In the genomic region with DNA sequence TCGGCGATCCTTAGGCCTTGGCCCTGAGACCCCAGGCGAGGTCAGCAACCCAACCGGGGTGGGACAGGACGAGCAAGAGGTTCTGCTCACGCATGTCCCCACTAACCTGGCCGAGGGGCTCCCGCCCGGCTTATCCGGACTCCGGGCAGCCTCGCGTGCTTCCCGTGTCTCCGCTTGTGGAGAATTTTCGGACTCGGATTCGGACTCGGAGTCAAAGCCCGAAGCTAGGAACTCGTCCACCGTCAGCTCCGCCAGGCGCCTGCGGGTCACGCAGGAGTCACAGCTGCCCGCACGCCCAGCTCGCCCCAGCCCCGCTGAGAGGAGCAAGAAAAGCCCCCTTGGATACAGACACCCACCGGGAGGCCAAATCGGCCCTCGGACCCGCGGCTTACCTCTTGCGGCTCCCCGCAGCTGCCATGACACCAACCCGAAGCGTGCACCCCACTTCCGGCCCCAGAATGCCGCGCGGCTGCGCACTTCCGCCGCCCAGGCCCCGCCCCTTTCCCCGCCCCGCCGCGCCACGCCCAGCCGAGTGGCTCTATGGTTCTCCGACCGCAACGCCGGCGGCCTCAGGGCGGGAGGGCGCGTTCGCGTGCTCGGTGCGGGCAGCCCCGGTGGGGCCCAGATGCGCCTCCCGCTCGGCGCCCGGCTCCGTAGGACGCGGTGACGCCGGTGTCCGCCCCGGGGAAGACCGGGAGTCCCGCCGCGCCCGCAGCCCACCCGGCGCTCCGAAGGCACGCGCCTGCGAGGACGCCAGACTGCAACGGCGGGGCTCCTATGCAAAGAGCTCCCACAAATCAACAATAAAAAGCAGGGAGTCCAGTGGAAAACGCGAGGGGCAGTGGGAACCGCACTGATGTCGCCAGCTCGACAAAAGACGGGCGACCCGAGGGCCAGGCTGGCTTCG, we compare ENCODE assay signal across 1 cellular context.
TF ChIP-seq lines count a peak whose summit lies in the region.

A gene (minus strand): TSS at position 434 of the 907 bp plus-strand sequence. CDS start 16 bp downstream, at position 418.

TF ChIP-seq in HepG2, 621 proteins besides CTCF, POLR2A, EP300 and RAD21 (continued from another document and continues in another):
- TF ChIP-seq, protein P1, sequence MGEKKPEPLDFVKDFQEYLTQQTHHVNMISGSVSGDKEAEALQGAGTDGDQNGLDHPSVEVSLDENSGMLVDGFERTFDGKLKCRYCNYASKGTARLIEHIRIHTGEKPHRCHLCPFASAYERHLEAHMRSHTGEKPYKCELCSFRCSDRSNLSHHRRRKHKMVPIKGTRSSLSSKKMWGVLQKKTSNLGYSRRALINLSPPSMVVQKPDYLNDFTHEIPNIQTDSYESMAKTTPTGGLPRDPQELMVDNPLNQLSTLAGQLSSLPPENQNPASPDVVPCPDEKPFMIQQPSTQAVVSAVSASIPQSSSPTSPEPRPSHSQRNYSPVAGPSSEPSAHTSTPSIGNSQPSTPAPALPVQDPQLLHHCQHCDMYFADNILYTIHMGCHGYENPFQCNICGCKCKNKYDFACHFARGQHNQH (CRISPR knock-in tag; IDR thresholded peaks at IDR 0.05) = no peak
- TF ChIP-seq ZNF354B (CRISPR knock-in tag; IDR thresholded peaks at IDR 0.05) (no peak), HOXA5 (CRISPR knock-in tag; IDR thresholded peaks at IDR 0.05) (peak; percentile 90), RBAK (CRISPR knock-in tag; IDR thresholded peaks at IDR 0.05) (no peak), ZNF674 (CRISPR knock-in tag; IDR thresholded peaks at IDR 0.05; ENCODE audit: low read depth) (no peak), HIVEP1 (CRISPR knock-in tag; IDR thresholded peaks at IDR 0.05) (peak; percentile 51), EHMT2 (IDR thresholded peaks at IDR 0.05; ENCODE audit: borderline replicate concordance, low read depth, low read length) (no peak), RARG (CRISPR knock-in tag; IDR thresholded peaks at IDR 0.05; ENCODE audit: low read depth) (no peak), HDAC1 (CRISPR knock-in tag; IDR thresholded peaks at IDR 0.05) (peak; percentile 94), PHF8 (CRISPR knock-in tag; IDR thresholded peaks at IDR 0.05) (peak; percentile 78), TOE1 (CRISPR knock-in tag; IDR thresholded peaks at IDR 0.05) (no peak), RXRA (CRISPR knock-in tag; IDR thresholded peaks at IDR 0.05) (peak; percentile 47; the same call in 1 of the 2 replicates), ZBTB7B (CRISPR knock-in tag; IDR thresholded peaks at IDR 0.05) (peak; percentile 53; the same call in 1 of the 2 replicates), YEATS2 (CRISPR knock-in tag; IDR thresholded peaks at IDR 0.05; ENCODE audit: borderline replicate concordance) (peak; percentile 35; the same call in 1 of the 2 replicates), RFXAP (CRISPR knock-in tag; IDR thresholded peaks at IDR 0.05; ENCODE audit: borderline replicate concordance) (peak; percentile 60; the same call in 1 of the 2 replicates), ZSCAN21 (CRISPR knock-in tag; IDR thresholded peaks at IDR 0.05; ENCODE audit: borderline replicate concordance) (no peak; the same call in 1 of the 2 replicates), ZFP41 (CRISPR knock-in tag; IDR thresholded peaks at IDR 0.05; ENCODE audit: borderline replicate concordance) (no peak), ZNF776 (CRISPR knock-in tag; IDR thresholded peaks at IDR 0.05) (no peak), ZBTB3 (CRISPR knock-in tag; IDR thresholded peaks at IDR 0.05; ENCODE audit: borderline replicate concordance, low read depth) (no peak), FOXO1 (CRISPR knock-in tag; IDR thresholded peaks at IDR 0.05) (no peak), ZNF772 (CRISPR knock-in tag; IDR thresholded peaks at IDR 0.05) (no peak), ISX (CRISPR knock-in tag; conservative IDR thresholded peaks at IDR 0.05) (no peak), MAZ (IDR thresholded peaks at IDR 0.05; ENCODE audit: borderline replicate concordance, low read depth, low read length) (no peak), MAZ (CRISPR knock-in tag; IDR thresholded peaks at IDR 0.05; ENCODE audit: low read depth) (peak; percentile 62; the same call in 1 of the 2 replicates), FOXA3 (CRISPR knock-in tag; IDR thresholded peaks at IDR 0.05) (peak; percentile 17; the same call in 1 of the 2 replicates), ZSCAN29 (CRISPR knock-in tag; conservative IDR thresholded peaks at IDR 0.05) (no peak), ZNF563 (CRISPR knock-in tag; IDR thresholded peaks at IDR 0.05) (no peak), PCBP2 (optimal IDR thresholded peaks at IDR 0.05; ENCODE audit: low read depth, low read length, poor library complexity, severe bottlenecking) (no peak)
- TF ChIP-seq, protein P2, sequence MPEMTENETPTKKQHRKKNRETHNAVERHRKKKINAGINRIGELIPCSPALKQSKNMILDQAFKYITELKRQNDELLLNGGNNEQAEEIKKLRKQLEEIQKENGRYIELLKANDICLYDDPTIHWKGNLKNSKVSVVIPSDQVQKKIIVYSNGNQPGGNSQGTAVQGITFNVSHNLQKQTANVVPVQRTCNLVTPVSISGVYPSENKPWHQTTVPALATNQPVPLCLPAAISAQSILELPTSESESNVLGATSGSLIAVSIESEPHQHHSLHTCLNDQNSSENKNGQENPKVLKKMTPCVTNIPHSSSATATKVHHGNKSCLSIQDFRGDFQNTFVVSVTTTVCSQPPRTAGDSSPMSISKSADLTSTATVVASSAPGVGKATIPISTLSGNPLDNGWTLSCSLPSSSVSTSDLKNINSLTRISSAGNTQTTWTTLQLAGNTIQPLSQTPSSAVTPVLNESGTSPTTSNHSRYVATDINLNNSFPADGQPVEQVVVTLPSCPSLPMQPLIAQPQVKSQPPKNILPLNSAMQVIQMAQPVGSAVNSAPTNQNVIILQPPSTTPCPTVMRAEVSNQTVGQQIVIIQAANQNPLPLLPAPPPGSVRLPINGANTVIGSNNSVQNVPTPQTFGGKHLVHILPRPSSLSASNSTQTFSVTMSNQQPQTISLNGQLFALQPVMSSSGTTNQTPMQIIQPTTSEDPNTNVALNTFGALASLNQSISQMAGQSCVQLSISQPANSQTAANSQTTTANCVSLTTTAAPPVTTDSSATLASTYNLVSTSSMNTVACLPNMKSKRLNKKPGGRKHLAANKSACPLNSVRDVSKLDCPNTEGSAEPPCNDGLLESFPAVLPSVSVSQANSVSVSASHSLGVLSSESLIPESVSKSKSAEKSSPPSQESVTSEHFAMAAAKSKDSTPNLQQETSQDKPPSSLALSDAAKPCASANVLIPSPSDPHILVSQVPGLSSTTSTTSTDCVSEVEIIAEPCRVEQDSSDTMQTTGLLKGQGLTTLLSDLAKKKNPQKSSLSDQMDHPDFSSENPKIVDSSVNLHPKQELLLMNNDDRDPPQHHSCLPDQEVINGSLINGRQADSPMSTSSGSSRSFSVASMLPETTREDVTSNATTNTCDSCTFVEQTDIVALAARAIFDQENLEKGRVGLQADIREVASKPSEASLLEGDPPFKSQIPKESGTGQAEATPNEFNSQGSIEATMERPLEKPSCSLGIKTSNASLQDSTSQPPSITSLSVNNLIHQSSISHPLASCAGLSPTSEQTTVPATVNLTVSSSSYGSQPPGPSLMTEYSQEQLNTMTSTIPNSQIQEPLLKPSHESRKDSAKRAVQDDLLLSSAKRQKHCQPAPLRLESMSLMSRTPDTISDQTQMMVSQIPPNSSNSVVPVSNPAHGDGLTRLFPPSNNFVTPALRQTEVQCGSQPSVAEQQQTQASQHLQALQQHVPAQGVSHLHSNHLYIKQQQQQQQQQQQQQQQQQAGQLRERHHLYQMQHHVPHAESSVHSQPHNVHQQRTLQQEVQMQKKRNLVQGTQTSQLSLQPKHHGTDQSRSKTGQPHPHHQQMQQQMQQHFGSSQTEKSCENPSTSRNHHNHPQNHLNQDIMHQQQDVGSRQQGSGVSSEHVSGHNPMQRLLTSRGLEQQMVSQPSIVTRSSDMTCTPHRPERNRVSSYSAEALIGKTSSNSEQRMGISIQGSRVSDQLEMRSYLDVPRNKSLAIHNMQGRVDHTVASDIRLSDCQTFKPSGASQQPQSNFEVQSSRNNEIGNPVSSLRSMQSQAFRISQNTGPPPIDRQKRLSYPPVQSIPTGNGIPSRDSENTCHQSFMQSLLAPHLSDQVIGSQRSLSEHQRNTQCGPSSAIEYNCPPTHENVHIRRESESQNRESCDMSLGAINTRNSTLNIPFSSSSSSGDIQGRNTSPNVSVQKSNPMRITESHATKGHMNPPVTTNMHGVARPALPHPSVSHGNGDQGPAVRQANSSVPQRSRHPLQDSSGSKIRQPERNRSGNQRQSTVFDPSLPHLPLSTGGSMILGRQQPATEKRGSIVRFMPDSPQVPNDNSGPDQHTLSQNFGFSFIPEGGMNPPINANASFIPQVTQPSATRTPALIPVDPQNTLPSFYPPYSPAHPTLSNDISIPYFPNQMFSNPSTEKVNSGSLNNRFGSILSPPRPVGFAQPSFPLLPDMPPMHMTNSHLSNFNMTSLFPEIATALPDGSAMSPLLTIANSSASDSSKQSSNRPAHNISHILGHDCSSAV (CRISPR knock-in tag; IDR thresholded peaks at IDR 0.05; ENCODE audit: borderline replicate concordance) = no peak
- TF ChIP-seq, protein P3, sequence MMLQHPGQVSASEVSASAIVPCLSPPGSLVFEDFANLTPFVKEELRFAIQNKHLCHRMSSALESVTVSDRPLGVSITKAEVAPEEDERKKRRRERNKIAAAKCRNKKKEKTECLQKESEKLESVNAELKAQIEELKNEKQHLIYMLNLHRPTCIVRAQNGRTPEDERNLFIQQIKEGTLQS (CRISPR knock-in tag; IDR thresholded peaks at IDR 0.05) = no peak
- TF ChIP-seq, protein P4, sequence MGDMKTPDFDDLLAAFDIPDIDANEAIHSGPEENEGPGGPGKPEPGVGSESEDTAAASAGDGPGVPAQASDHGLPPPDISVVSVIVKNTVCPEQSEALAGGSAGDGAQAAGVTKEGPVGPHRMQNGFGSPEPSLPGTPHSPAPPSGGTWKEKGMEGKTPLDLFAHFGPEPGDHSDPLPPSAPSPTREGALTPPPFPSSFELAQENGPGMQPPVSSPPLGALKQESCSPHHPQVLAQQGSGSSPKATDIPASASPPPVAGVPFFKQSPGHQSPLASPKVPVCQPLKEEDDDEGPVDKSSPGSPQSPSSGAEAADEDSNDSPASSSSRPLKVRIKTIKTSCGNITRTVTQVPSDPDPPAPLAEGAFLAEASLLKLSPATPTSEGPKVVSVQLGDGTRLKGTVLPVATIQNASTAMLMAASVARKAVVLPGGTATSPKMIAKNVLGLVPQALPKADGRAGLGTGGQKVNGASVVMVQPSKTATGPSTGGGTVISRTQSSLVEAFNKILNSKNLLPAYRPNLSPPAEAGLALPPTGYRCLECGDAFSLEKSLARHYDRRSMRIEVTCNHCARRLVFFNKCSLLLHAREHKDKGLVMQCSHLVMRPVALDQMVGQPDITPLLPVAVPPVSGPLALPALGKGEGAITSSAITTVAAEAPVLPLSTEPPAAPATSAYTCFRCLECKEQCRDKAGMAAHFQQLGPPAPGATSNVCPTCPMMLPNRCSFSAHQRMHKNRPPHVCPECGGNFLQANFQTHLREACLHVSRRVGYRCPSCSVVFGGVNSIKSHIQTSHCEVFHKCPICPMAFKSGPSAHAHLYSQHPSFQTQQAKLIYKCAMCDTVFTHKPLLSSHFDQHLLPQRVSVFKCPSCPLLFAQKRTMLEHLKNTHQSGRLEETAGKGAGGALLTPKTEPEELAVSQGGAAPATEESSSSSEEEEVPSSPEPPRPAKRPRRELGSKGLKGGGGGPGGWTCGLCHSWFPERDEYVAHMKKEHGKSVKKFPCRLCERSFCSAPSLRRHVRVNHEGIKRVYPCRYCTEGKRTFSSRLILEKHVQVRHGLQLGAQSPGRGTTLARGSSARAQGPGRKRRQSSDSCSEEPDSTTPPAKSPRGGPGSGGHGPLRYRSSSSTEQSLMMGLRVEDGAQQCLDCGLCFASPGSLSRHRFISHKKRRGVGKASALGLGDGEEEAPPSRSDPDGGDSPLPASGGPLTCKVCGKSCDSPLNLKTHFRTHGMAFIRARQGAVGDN (CRISPR knock-in tag; IDR thresholded peaks at IDR 0.05) = peak; percentile 81
- TF ChIP-seq, protein P5, sequence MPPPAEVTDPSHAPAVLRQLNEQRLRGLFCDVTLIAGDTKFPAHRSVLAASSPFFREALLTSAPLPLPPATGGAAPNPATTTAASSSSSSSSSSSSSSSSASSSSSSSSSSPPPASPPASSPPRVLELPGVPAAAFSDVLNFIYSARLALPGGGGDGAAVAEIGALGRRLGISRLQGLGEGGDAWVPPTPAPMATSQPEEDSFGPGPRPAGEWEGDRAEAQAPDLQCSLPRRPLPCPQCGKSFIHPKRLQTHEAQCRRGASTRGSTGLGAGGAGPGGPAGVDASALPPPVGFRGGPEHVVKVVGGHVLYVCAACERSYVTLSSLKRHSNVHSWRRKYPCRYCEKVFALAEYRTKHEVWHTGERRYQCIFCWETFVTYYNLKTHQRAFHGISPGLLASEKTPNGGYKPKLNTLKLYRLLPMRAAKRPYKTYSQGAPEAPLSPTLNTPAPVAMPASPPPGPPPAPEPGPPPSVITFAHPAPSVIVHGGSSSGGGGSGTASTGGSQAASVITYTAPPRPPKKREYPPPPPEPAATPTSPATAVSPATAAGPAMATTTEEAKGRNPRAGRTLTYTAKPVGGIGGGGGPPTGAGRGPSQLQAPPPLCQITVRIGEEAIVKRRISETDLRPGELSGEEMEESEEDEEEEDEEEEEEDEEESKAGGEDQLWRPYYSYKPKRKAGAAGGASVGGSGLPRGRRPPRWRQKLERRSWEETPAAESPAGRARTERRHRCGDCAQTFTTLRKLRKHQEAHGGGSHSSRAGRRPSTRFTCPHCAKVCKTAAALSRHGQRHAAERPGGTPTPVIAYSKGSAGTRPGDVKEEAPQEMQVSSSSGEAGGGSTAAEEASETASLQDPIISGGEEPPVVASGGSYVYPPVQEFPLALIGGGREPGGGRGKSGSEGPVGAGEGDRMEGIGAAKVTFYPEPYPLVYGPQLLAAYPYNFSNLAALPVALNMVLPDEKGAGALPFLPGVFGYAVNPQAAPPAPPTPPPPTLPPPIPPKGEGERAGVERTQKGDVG (CRISPR knock-in tag; IDR thresholded peaks at IDR 0.05; ENCODE audit: borderline replicate concordance) = no peak
- TF ChIP-seq, protein P6, sequence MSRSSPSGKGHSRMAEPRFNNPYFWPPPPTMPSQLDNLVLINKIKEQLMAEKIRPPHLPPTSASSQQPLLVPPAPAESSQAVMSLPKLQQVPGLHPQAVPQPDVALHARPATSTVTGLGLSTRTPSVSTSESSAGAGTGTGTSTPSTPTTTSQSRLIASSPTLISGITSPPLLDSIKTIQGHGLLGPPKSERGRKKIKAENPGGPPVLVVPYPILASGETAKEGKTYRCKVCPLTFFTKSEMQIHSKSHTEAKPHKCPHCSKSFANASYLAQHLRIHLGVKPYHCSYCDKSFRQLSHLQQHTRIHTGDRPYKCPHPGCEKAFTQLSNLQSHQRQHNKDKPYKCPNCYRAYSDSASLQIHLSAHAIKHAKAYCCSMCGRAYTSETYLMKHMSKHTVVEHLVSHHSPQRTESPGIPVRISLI (CRISPR knock-in tag; IDR thresholded peaks at IDR 0.05; ENCODE audit: borderline replicate concordance) = no peak
- TF ChIP-seq, protein P7, sequence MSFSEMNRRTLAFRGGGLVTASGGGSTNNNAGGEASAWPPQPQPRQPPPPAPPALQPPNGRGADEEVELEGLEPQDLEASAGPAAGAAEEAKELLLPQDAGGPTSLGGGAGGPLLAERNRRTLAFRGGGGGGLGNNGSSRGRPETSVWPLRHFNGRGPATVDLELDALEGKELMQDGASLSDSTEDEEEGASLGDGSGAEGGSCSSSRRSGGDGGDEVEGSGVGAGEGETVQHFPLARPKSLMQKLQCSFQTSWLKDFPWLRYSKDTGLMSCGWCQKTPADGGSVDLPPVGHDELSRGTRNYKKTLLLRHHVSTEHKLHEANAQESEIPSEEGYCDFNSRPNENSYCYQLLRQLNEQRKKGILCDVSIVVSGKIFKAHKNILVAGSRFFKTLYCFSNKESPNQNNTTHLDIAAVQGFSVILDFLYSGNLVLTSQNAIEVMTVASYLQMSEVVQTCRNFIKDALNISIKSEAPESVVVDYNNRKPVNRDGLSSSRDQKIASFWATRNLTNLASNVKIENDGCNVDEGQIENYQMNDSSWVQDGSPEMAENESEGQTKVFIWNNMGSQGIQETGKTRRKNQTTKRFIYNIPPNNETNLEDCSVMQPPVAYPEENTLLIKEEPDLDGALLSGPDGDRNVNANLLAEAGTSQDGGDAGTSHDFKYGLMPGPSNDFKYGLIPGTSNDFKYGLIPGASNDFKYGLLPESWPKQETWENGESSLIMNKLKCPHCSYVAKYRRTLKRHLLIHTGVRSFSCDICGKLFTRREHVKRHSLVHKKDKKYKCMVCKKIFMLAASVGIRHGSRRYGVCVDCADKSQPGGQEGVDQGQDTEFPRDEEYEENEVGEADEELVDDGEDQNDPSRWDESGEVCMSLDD (CRISPR knock-in tag; IDR thresholded peaks at IDR 0.05; ENCODE audit: borderline replicate concordance) = no peak
